1 cellular context compared by ENCODE assay signal in genomic region chr11:67436459-67437081, GRCh38.
TF ChIP-seq lines count a peak whose summit lies in the region.

No MANE protein-coding gene starts in this region.

TF ChIP-seq in HEK293, 187 proteins besides CTCF, POLR2A, EP300 and RAD21 (continued from another document):
- TF ChIP-seq KLF1 (tag by site-specific recombination; IDR thresholded peaks at IDR 0.05) (peak; percentile 44; the same call in 1 of the 2 replicates), ZSCAN23 (tag by site-specific recombination; IDR thresholded peaks at IDR 0.05) (0 out of 2 replicates have a peak, but pooled peaks have one; percentile 42), ZNF112 (tag by site-specific recombination; IDR thresholded peaks at IDR 0.05) (no peak), ZNF664 (tag by site-specific recombination; IDR thresholded peaks at IDR 0.05) (peak; percentile 80), ZBTB8A (tag by site-specific recombination; IDR thresholded peaks at IDR 0.05) (0 out of 2 replicates have a peak, but pooled peaks have one; percentile 24), PATZ1 (tag by site-specific recombination; IDR thresholded peaks at IDR 0.05) (peak; percentile 70), INSM2 (tag by site-specific recombination; IDR thresholded peaks at IDR 0.05) (no peak; the same call in 1 of the 2 replicates), ZNF639 (tag by site-specific recombination; IDR thresholded peaks at IDR 0.05) (peak; percentile 55; the same call in 1 of the 2 replicates), ZNF837 (tag by site-specific recombination; IDR thresholded peaks at IDR 0.05) (no peak), KLF9 (tag by site-specific recombination; IDR thresholded peaks at IDR 0.05; ENCODE audit: low read depth) (no peak), TSHZ1 (tag by site-specific recombination; IDR thresholded peaks at IDR 0.05; ENCODE audit: borderline replicate concordance) (peak; percentile 45; the same call in 1 of the 2 replicates), WT1 (tag by site-specific recombination; IDR thresholded peaks at IDR 0.05) (peak; percentile 77; the same call in 1 of the 2 replicates), ZNF521 (tag by site-specific recombination; IDR thresholded peaks at IDR 0.05) (no peak), EGR2 (tag by site-specific recombination; IDR thresholded peaks at IDR 0.05; ENCODE audit: low read depth) (peak; percentile 55; the same call in 1 of the 2 replicates), ZNF211 (tag by site-specific recombination; IDR thresholded peaks at IDR 0.05; ENCODE audit: low read depth) (no peak), ZNF629 (tag by site-specific recombination; IDR thresholded peaks at IDR 0.05) (peak; percentile 64; the same call in 1 of the 2 replicates), SP7 (tag by site-specific recombination; IDR thresholded peaks at IDR 0.05) (peak; percentile 77), ZNF654 (tag by site-specific recombination; IDR thresholded peaks at IDR 0.05; ENCODE audit: low read depth) (no peak), GLIS1 (tag by site-specific recombination; IDR thresholded peaks at IDR 0.05) (peak; percentile 48; the same call in 1 of the 2 replicates), ZNF24 (tag by site-specific recombination; IDR thresholded peaks at IDR 0.05) (peak; percentile 38; the same call in 1 of the 2 replicates), ZBTB17 (tag by site-specific recombination; IDR thresholded peaks at IDR 0.05) (peak; percentile 58; the same call in 1 of the 2 replicates), PRDM10 (tag by site-specific recombination; IDR thresholded peaks at IDR 0.05) (0 out of 2 replicates have a peak, but pooled peaks have one; percentile 14), ZNF510 (tag by site-specific recombination; IDR thresholded peaks at IDR 0.05; ENCODE audit: insufficient replicate concordance) (no peak), MZF1 (tag by site-specific recombination; IDR thresholded peaks at IDR 0.05; ENCODE audit: borderline replicate concordance) (no peak), ZFHX2 (tag by site-specific recombination; conservative IDR thresholded peaks at IDR 0.05) (peak; percentile 35; the same call in 1 of the 2 replicates), ZNF658 (tag by site-specific recombination; IDR thresholded peaks at IDR 0.05) (no peak), SALL2 (tag by site-specific recombination; IDR thresholded peaks at IDR 0.05; ENCODE audit: borderline replicate concordance) (no peak), KLF8 (tag by site-specific recombination; IDR thresholded peaks at IDR 0.05) (peak; percentile 54; the same call in 1 of the 2 replicates), ZNF324 (tag by site-specific recombination; IDR thresholded peaks at IDR 0.05) (0 out of 2 replicates have a peak, but pooled peaks have one; percentile 39), ZNF544 (tag by site-specific recombination; IDR thresholded peaks at IDR 0.05) (no peak), SP2 (tag by site-specific recombination; IDR thresholded peaks at IDR 0.05) (peak; percentile 47)
- TF ChIP-seq, protein P1, sequence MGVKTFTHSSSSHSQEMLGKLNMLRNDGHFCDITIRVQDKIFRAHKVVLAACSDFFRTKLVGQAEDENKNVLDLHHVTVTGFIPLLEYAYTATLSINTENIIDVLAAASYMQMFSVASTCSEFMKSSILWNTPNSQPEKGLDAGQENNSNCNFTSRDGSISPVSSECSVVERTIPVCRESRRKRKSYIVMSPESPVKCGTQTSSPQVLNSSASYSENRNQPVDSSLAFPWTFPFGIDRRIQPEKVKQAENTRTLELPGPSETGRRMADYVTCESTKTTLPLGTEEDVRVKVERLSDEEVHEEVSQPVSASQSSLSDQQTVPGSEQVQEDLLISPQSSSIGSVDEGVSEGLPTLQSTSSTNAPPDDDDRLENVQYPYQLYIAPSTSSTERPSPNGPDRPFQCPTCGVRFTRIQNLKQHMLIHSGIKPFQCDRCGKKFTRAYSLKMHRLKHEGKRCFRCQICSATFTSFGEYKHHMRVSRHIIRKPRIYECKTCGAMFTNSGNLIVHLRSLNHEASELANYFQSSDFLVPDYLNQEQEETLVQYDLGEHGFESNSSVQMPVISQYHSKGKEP (tag by site-specific recombination; IDR thresholded peaks at IDR 0.05): peak; percentile 38; the same call in 1 of the 2 replicates
- TF ChIP-seq, protein P2, sequence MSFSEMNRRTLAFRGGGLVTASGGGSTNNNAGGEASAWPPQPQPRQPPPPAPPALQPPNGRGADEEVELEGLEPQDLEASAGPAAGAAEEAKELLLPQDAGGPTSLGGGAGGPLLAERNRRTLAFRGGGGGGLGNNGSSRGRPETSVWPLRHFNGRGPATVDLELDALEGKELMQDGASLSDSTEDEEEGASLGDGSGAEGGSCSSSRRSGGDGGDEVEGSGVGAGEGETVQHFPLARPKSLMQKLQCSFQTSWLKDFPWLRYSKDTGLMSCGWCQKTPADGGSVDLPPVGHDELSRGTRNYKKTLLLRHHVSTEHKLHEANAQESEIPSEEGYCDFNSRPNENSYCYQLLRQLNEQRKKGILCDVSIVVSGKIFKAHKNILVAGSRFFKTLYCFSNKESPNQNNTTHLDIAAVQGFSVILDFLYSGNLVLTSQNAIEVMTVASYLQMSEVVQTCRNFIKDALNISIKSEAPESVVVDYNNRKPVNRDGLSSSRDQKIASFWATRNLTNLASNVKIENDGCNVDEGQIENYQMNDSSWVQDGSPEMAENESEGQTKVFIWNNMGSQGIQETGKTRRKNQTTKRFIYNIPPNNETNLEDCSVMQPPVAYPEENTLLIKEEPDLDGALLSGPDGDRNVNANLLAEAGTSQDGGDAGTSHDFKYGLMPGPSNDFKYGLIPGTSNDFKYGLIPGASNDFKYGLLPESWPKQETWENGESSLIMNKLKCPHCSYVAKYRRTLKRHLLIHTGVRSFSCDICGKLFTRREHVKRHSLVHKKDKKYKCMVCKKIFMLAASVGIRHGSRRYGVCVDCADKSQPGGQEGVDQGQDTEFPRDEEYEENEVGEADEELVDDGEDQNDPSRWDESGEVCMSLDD (tag by site-specific recombination; IDR thresholded peaks at IDR 0.05): peak; percentile 49; the same call in 1 of the 2 replicates
- TF ChIP-seq, protein P3, sequence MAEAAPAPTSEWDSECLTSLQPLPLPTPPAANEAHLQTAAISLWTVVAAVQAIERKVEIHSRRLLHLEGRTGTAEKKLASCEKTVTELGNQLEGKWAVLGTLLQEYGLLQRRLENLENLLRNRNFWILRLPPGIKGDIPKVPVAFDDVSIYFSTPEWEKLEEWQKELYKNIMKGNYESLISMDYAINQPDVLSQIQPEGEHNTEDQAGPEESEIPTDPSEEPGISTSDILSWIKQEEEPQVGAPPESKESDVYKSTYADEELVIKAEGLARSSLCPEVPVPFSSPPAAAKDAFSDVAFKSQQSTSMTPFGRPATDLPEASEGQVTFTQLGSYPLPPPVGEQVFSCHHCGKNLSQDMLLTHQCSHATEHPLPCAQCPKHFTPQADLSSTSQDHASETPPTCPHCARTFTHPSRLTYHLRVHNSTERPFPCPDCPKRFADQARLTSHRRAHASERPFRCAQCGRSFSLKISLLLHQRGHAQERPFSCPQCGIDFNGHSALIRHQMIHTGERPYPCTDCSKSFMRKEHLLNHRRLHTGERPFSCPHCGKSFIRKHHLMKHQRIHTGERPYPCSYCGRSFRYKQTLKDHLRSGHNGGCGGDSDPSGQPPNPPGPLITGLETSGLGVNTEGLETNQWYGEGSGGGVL (tag by site-specific recombination; IDR thresholded peaks at IDR 0.05): peak; percentile 47; the same call in 1 of the 2 replicates
- TF ChIP-seq, protein P4, sequence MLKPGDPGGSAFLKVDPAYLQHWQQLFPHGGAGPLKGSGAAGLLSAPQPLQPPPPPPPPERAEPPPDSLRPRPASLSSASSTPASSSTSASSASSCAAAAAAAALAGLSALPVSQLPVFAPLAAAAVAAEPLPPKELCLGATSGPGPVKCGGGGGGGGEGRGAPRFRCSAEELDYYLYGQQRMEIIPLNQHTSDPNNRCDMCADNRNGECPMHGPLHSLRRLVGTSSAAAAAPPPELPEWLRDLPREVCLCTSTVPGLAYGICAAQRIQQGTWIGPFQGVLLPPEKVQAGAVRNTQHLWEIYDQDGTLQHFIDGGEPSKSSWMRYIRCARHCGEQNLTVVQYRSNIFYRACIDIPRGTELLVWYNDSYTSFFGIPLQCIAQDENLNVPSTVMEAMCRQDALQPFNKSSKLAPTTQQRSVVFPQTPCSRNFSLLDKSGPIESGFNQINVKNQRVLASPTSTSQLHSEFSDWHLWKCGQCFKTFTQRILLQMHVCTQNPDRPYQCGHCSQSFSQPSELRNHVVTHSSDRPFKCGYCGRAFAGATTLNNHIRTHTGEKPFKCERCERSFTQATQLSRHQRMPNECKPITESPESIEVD (tag by site-specific recombination; IDR thresholded peaks at IDR 0.05): no peak
